ENCODE assay signal across 22 cellular contexts in the genomic region with DNA sequence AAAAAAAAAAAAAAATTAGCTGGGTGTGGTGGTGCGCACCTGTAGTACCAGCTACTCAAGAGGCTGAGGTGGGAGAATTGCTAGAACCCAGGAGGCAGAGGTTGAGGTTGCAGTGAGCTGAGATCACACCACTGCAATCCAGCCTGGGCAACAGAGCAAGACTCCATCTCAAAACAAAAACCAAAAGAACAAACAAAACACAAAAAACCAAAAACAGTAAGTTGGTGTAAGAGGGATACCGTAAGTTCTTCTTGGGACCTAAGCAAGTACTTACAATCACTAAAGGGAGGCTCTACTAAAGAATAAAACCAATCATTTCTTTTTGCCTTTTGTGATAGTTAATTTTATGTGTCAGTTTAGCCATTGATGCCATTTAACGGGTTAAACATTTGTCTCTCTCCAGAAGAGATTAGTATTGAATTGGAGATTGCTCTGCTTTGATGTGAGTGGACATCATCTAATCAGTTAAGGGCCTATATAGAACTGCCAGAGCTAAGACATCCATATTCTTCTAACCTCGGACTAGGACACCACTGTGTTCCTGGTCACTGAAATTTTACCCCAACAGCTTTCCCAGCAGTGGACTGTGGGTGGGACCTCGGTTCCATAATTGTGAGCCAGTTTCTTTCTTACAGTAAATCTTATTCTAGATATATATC. TPM values are rescaled to one million over a fixed set of nuclear protein-coding genes. Genes with fewer than 3 reads are reported as not detected.
DNase-seq lines count a peak whose midpoint lies in the region; ATAC-seq, FAIRE-seq and TF ChIP-seq lines count a peak whose summit lies in the region.
"Had no signal": no experiment of that assay in that cellular context is flagged by ENCODE, and none has a peak within 500 bp of the region (broad histone marks: within the 10 kb centered on the region; RNA-seq: fewer than 3 reads in every experiment).

No MANE protein-coding gene starts in this region.

- H3K4me1 ChIP-seq in A549 (no peaks in the 10 kb centered on the region), RWPE2 (ENCODE audit: insufficient read depth, poor library complexity, severe bottlenecking) (no peaks in the 10 kb centered on the region)
- H3K4me1 ChIP-seq in CD8-positive, alpha-beta memory T cell (ENCODE audit: insufficient read depth, low read length): no peaks in the 10 kb centered on the region
- H3K4me1 ChIP-seq: transverse colon had no signal

- no peak overlapping the region for H3K4me2 ChIP-seq in A549

- peaks cover 27% of the 10 kb centered on the region for H3K36me3 ChIP-seq in CD8-positive, alpha-beta memory T cell (ENCODE audit: insufficient read depth, low read length)
- peaks cover 57% of the 10 kb centered on the region for H3K36me3 ChIP-seq in RWPE2 (ENCODE audit: low read depth)

- CTCF ChIA-PET in A549 (lab: Yijun Ruan, JAX): interaction anchor here (2.1 kb wide), 1 partner anchor 12 kb away, joined by 7 read pairs; no protein-coding TSS in a partner anchor
- CTCF ChIA-PET in CD8-positive, alpha-beta memory T cell (lab: Charles Lee): interaction anchor here (0.9 to 1.2 kb wide), 4 partner anchors 10 to 202 kb away, joined by 3 to 4 read pairs (median 4); partner anchors contain the start of genes ETF1 and HSPA9

- H3K36me3 Mint-ChIP-seq in CD8-positive, alpha-beta memory T cell: peaks cover 5 to 62% (median 12%) of the 10 kb centered on the region in 3 donors
- peaks cover 8 to 32% (median 23%) of the 10 kb centered on the region in 3 donors for H3K36me3 Mint-ChIP-seq in immature natural killer cell

- H3K27ac ChIP-seq in A549: no peak overlapping the region
- H3K27ac ChIP-seq in CD8-positive, alpha-beta memory T cell (ENCODE audit: low read depth, low read length): no peak overlapping the region
- no peak overlapping the region for H3K27ac ChIP-seq in RWPE2 (ENCODE audit: poor library complexity, severe bottlenecking)
- H3K27ac ChIP-seq: brain microvascular endothelial cell, coronary artery, prostate gland, transverse colon had no signal

- no peaks in the 10 kb centered on the region for H3K9me3 Mint-ChIP-seq in CD8-positive, alpha-beta memory T cell
- H3K9me3 Mint-ChIP-seq in immature natural killer cell: no peaks in the 10 kb centered on the region
- H3K9me3 Mint-ChIP-seq: stimulated activated naive CD8-positive, alpha-beta T cell treated with anti-CD3 and anti-CD28 coated beads, Interleukin-15, amount 100 ng/mL, for 72 hours had no signal

- no peak for FAIRE-seq in A549 (lab: Jason Lieb, UNC)
- FAIRE-seq: GM18507 had no signal

- ATAC-seq in A549: peak in 1 of 2 experiments; percentile 6; a peak in 1 of 6 replicates
- peak; percentile 2; the same call in 1 of the 3 replicates for ATAC-seq in RWPE2 (ENCODE audit: low read depth)
- ATAC-seq in GM21576 (IDR thresholded peaks at IDR 0.05; ENCODE audit: unreplicated experiment): no peak
- no peak for ATAC-seq in GM21447 (IDR thresholded peaks at IDR 0.05; ENCODE audit: unreplicated experiment)
- no peak for ATAC-seq in HG03196 (IDR thresholded peaks at IDR 0.05; ENCODE audit: unreplicated experiment)
- ATAC-seq: activated CD4-positive, CD25-positive, alpha-beta regulatory T cell treated with anti-CD3 and anti-CD28 coated beads, Interleukin-2, amount 50 U/mL, for 24 hours had no signal

- peak overlapping the region in 6 of 8 donors; percentile 31 to 78 (median 64) for H3K27ac Mint-ChIP-seq in CD8-positive, alpha-beta memory T cell
- peak overlapping the region; percentile 50 to 78 (median 70) for H3K27ac Mint-ChIP-seq in immature natural killer cell
- H3K27ac Mint-ChIP-seq: stimulated activated naive CD8-positive, alpha-beta T cell treated with anti-CD3 and anti-CD28 coated beads, Interleukin-15, amount 100 ng/mL, for 72 hours had no signal

- H3K4me3 Mint-ChIP-seq in CD8-positive, alpha-beta memory T cell: no peak overlapping the region
- H3K4me3 Mint-ChIP-seq in immature natural killer cell: no peak overlapping the region
- H3K4me3 Mint-ChIP-seq: stimulated activated naive CD8-positive, alpha-beta T cell treated with anti-CD3 and anti-CD28 coated beads, Interleukin-15, amount 100 ng/mL, for 72 hours had no signal

- DNase-seq in A549 (ENCODE audit: low read depth in 1 of 2, low spot score in 1 of 2) (no peak), RWPE2 (ENCODE audit: low spot score) (no peak), immature natural killer cell (no peak), NCI-H748 (lab: John Stamatoyannopoulos, UW; ENCODE audit: unreplicated experiment) (no peak)
- DNase-seq in CD8-positive, alpha-beta memory T cell: no peak
- DNase-seq: brain microvascular endothelial cell; glutamatergic neuron; Karpas-422; midbrain; NCI-H1048; NCI-H187 treated with DMSO at 0.1 percent for 48 hours; NCI-H446 treated with DMSO at 0.1 percent for 48 hours; stimulated activated CD4-positive, alpha-beta T cell treated with anti-CD3 and anti-CD28 coated beads, Interleukin-1b, Interleukin-23, amount 100 ng/mL, for 48 hours; stimulated activated naive CD8-positive, alpha-beta T cell treated with anti-CD3 and anti-CD28 coated beads, Interleukin-15, amount 100 ng/mL, for 72 hours; transverse colon had no signal

- H3K9me3 ChIP-seq in A549 (no peaks in the 10 kb centered on the region), RWPE2 (ENCODE audit: severe bottlenecking) (no peaks in the 10 kb centered on the region)
- H3K9me3 ChIP-seq in CD8-positive, alpha-beta memory T cell (ENCODE audit: low read length): no peaks in the 10 kb centered on the region
- H3K9me3 ChIP-seq: prostate gland, transverse colon had no signal

- WGBS in A549 (ENCODE audit: missing lambda C conversion rate): 86% methylated on average over 5 of the region's 5 CpGs

- H3K4me3 ChIP-seq in A549 (no peak overlapping the region), RWPE2 (ENCODE audit: severe bottlenecking) (no peak overlapping the region)
- H3K4me3 ChIP-seq in CD8-positive, alpha-beta memory T cell (ENCODE audit: low read length): no peak overlapping the region
- H3K4me3 ChIP-seq: coronary artery, prostate gland, transverse colon had no signal

- H3K27me3 Mint-ChIP-seq in CD8-positive, alpha-beta memory T cell: no peaks in the 10 kb centered on the region
- peaks cover 0 to 7% (median 3%) of the 10 kb centered on the region in 3 donors for H3K27me3 Mint-ChIP-seq in immature natural killer cell (ENCODE audit: low read depth in 3 of 3)
- H3K27me3 Mint-ChIP-seq: stimulated activated naive CD8-positive, alpha-beta T cell treated with anti-CD3 and anti-CD28 coated beads, Interleukin-15, amount 100 ng/mL, for 72 hours had no signal

- no peak for TF ChIP-seq EP300 in A549 (IDR thresholded peaks at IDR 0.05)

- TF ChIP-seq RAD21 in A549 (conservative IDR thresholded peaks at IDR 0.05 in 1 of 2, IDR thresholded peaks at IDR 0.05 in 1 of 2): no peak

- H3K4me1 Mint-ChIP-seq in CD8-positive, alpha-beta memory T cell: peaks cover 12 to 32% (median 28%) of the 10 kb centered on the region in 3 donors
- H3K4me1 Mint-ChIP-seq in immature natural killer cell: peaks cover 31 to 43% of the 10 kb centered on the region in 2 donors

- no peak for TF ChIP-seq POLR2A in A549 (IDR thresholded peaks at IDR 0.05; ENCODE audit: low read length)

- no peak for TF ChIP-seq CTCF in A549 (IDR thresholded peaks at IDR 0.05)
- no peak for TF ChIP-seq CTCF in RWPE2 (IDR thresholded peaks at IDR 0.05; ENCODE audit: poor library complexity, severe bottlenecking)

- POLR2A ChIA-PET in A549 (lab: Yijun Ruan, JAX): interaction anchor here (0.6 to 3.4 kb wide), 4 partner anchors 8 to 16 kb away, joined by 3 to 18 read pairs (median 5); partner anchors contain the start of gene ETF1
- POLR2A ChIA-PET in CD8-positive, alpha-beta memory T cell (lab: Charles Lee): interaction anchor here (0.8 to 1.8 kb wide), 2 partner anchors 10 to 13 kb away, joined by 4 to 9 read pairs; partner anchors contain the start of gene ETF1

- H3K27me3 ChIP-seq in CD8-positive, alpha-beta memory T cell (ENCODE audit: insufficient read depth, low read length, poor library complexity, severe bottlenecking): no peaks in the 10 kb centered on the region
- no peaks in the 10 kb centered on the region for H3K27me3 ChIP-seq in RWPE2 (ENCODE audit: insufficient read depth, poor library complexity, severe bottlenecking)
- H3K27me3 ChIP-seq: brain microvascular endothelial cell, transverse colon had no signal

TF ChIP-seq in A549, 52 proteins besides CTCF, POLR2A, EP300 and RAD21 (continues in another document):
- 0 out of 5 replicates have a peak, but pooled peaks of 1 of the 2 experiments have one; percentile 40 for TF ChIP-seq JUN (IDR thresholded peaks at IDR 0.05)
- TF ChIP-seq HOXA7 (CRISPR knock-in tag; IDR thresholded peaks at IDR 0.05): peak; percentile 16; the same call in 1 of the 2 replicates
- TF ChIP-seq FOSB (CRISPR knock-in tag; IDR thresholded peaks at IDR 0.05): peak; percentile 51; the same call in 1 of the 2 replicates
- TF ChIP-seq ZC3H11A (IDR thresholded peaks at IDR 0.05): no peak
- TF ChIP-seq NFE2L2 (conservative IDR thresholded peaks at IDR 0.05; ENCODE audit: low read length): no peak

RNA-seq across cellular contexts. Expression of gene ETF1, which starts 10.5 kb away (rescaled TPM):
- polyA plus RNA-seq in A549 (2011; rRNA removed) (140 and 161 TPM in 2 replicates), A549 (2017; fragmentation: RNase III; extraction: RNeasy Plus Mini Kit Qiagen cat#74134 plus additional on column Dnase treatment) (118 to 131 TPM (median 119 TPM) in 3 replicates), immature natural killer cell (10 to 100 TPM; 30.0 to 38.2 (median 33.5) TPM)
- polyA plus RNA-seq in A549 (2012; cell fraction: cytosol; rRNA removed): 39.7 and 44.0 TPM in 2 replicates
- 18.3 and 23.4 TPM in 2 replicates for polyA plus RNA-seq in A549 (2012; cell fraction: nucleus; rRNA removed)
- 79.1 and 79.8 TPM in 2 replicates for polyA minus RNA-seq in A549 (2011; rRNA and poly(A)+ RNA removed)
- 100 to 1,000 TPM; 239 to 246 TPM for total RNA-seq in CD8-positive, alpha-beta memory T cell
- polyA plus RNA-seq in CD8-positive, alpha-beta memory T cell: 29.4 TPM

RNA-seq across cellular contexts. Expression of gene HSPA9, which starts 21.6 kb away (rescaled TPM):
- 544 and 615 TPM in 2 replicates for polyA plus RNA-seq in A549 (2011; rRNA removed)
- polyA plus RNA-seq in A549 (2012; cell fraction: cytosol; rRNA removed): 200 and 228 TPM in 2 replicates
- 408 and 502 TPM in 2 replicates for polyA plus RNA-seq in A549 (2012; cell fraction: nucleus; rRNA removed)
- 398 to 456 TPM (median 417 TPM) in 3 replicates for polyA plus RNA-seq in A549 (2017; fragmentation: RNase III; extraction: RNeasy Plus Mini Kit Qiagen cat#74134 plus additional on column Dnase treatment)
- polyA minus RNA-seq in A549 (2011; rRNA and poly(A)+ RNA removed): 619 and 723 TPM in 2 replicates
- total RNA-seq in CD8-positive, alpha-beta memory T cell: 100 to 1,000 TPM; 468 to 498 TPM
- 171 TPM for polyA plus RNA-seq in CD8-positive, alpha-beta memory T cell
- polyA plus RNA-seq in immature natural killer cell: 100 to 1,000 TPM in 2 of 3 donors, 10 to 100 TPM in 1; 92.8 to 153 (median 145) TPM
